ENCODE assay signal across 1 cellular context in genomic region chr20:35292504-35293285, GRCh38.
TF ChIP-seq lines count a peak whose summit lies in the region.

No MANE protein-coding gene starts in this region.

TF ChIP-seq in IMR-90, 13 proteins besides CTCF, POLR2A, EP300 and RAD21 (continued from another document):
- no peak for TF ChIP-seq BHLHE40 (IDR thresholded peaks at IDR 0.05; ENCODE audit: low read depth, low read length)
- TF ChIP-seq CEBPB (IDR thresholded peaks at IDR 0.05; ENCODE audit: low read depth, low read length): no peak
- no peak for TF ChIP-seq SMC3 (IDR thresholded peaks at IDR 0.05; ENCODE audit: low read depth, low read length)
- TF ChIP-seq CHD1 (IDR thresholded peaks at IDR 0.05; ENCODE audit: low read depth, low read length): no peak
- no peak for TF ChIP-seq MXI1 (IDR thresholded peaks at IDR 0.05; ENCODE audit: borderline replicate concordance, low read depth, low read length)
- TF ChIP-seq MAFK (IDR thresholded peaks at IDR 0.05; ENCODE audit: low read depth, low read length): no peak
